Comparison of ENCODE assay signal across 8 cellular contexts in the genomic region with DNA sequence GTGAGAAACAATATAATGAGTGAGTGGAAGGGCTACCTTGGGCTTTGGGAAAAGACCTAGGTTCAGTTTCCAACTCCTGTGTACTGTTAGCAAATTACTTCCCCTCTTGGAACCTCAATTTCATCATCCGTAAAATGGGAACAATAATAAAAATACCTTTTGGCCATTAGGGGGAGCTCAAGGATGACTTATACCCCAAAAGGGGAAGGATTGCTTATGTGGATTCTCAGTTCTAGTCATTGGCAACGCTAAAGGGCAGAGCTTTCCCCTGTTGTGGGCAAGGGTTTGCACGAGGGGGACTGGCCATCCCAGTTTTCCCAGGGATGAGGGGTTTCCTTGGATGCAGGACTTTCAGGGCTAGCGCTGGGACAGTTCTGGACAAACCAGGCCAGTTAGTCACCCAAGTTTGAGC. TPM values are rescaled to one million over a fixed set of nuclear protein-coding genes. Genes with fewer than 3 reads are reported as not detected.
A peak's percentile ranks its signal among the peaks of the same experiment; 100 is the strongest.
DNase-seq lines count a peak whose midpoint lies in the region; ATAC-seq and TF ChIP-seq lines count a peak whose summit lies in the region.

No MANE protein-coding gene starts in this region.

- peak; percentile 37 for ATAC-seq in GM21390 (IDR thresholded peaks at IDR 0.05; ENCODE audit: unreplicated experiment)
- ATAC-seq in upper lobe of left lung (ENCODE audit: low FRiP score in 2 of 2) = peak in 1 of 2 donors; percentile 65

- peak; percentile 11 to 55 (median 49) for DNase-seq in NCI-H1417 (lab: John Stamatoyannopoulos, UW)
- no peak for DNase-seq in NCI-H1417 treated with DMSO at 0.1 percent for 48 hours (lab: John Stamatoyannopoulos, UW)
- peak; percentile 22 for DNase-seq in NCI-H1694 treated with DMSO at 0.1 percent for 48 hours (lab: John Stamatoyannopoulos, UW)
- DNase-seq in activated effector memory CD4-positive, alpha-beta T cell treated with anti-CD3 and anti-CD28 coated beads, Interleukin-2, amount 50 U/mL, for 16 hours = peak; percentile 63
- DNase-seq in iPS-NIHi7 (ENCODE audit: extremely low spot score) = peak; percentile 80
- DNase-seq in upper lobe of left lung = no peak
- DNase-seq in activated gamma-delta T cell (lab: John Stamatoyannopoulos, UW) = no peak

- no peak overlapping the region for H3K4me3 ChIP-seq in upper lobe of left lung

- H3K9me3 ChIP-seq in upper lobe of left lung = no peaks in the 10 kb centered on the region

- peak in 5 of 6 experiments; percentile 37 to 72 (median 65) for TF ChIP-seq CTCF in upper lobe of left lung (IDR thresholded peaks at IDR 0.05)

- no peak for TF ChIP-seq POLR2A in upper lobe of left lung (IDR thresholded peaks at IDR 0.05)

- WGBS in upper lobe of left lung, 2 donors = 23 to 24% methylated on average over 4 of the region's 4 CpGs

- H3K27ac ChIP-seq in upper lobe of left lung = no peak overlapping the region

- no peak for TF ChIP-seq EP300 in upper lobe of left lung (IDR thresholded peaks at IDR 0.05)

- H3K27me3 ChIP-seq in upper lobe of left lung = no peaks in the 10 kb centered on the region

- H3K36me3 ChIP-seq in upper lobe of left lung = no peaks in the 10 kb centered on the region

- H3K4me1 ChIP-seq in upper lobe of left lung = peaks cover 12 to 22% (median 16%) of the 10 kb centered on the region in 4 donors

RNA-seq across cellular contexts. Expression of a gene that starts 3.1 kb away (rescaled TPM):
- total RNA-seq in upper lobe of left lung = 10 to 100 TPM; 23.1 to 84.3 (median 49.9) TPM

RNA-seq across cellular contexts. Expression of a gene that starts 3.8 kb away (rescaled TPM):
- total RNA-seq in upper lobe of left lung = 10 to 100 TPM; 18.9 to 40.5 (median 27.6) TPM

Comparison
In these comparisons a context has a peak if more than half of its experiments do, and no peak if none do; other contexts are left out.
1. DNase-seq: peak in NCI-H1417 (3 of 3), NCI-H1694 treated with DMSO at 0.1 percent for 48 hours (single experiment), activated effector memory CD4-positive, alpha-beta T cell treated with anti-CD3 and anti-CD28 coated beads, Interleukin-2, amount 50 U/mL, for 16 hours (single experiment) and iPS-NIHi7 (single experiment); none in NCI-H1417 treated with DMSO at 0.1 percent for 48 hours (single experiment), upper lobe of left lung (0 of 2) and activated gamma-delta T cell (single experiment).